Comparison of ENCODE assay signal across 9 cellular contexts in genomic region chrX:63657821-63658220, GRCh38.
DNase-seq lines count a peak whose midpoint lies in the region; TF ChIP-seq lines count a peak whose summit lies in the region.
"Had no signal": no experiment of that assay in that cellular context is flagged by ENCODE, and none has a peak within 500 bp of the region (broad histone marks: within the 10 kb centered on the region; RNA-seq: fewer than 3 reads in every experiment).

No MANE protein-coding gene starts in this region.

- no peaks in the 10 kb centered on the region for H3K9me3 ChIP-seq in right atrium auricular region
- H3K9me3 ChIP-seq in uterus: no peaks in the 10 kb centered on the region

- H3K27ac ChIP-seq in right atrium auricular region (peak overlapping the region; percentile 40 to 87), uterus (peak overlapping the region in 1 of 2 donors; percentile 14)
- H3K27ac ChIP-seq: WERI-Rb-1 had no signal

- TF ChIP-seq CTCF in astrocyte of the spinal cord (IDR thresholded peaks at IDR 0.05; ENCODE audit: low read depth, low read length): no peak
- TF ChIP-seq CTCF in right atrium auricular region (IDR thresholded peaks at IDR 0.05): no peak
- TF ChIP-seq CTCF in uterus (IDR thresholded peaks at IDR 0.05): no peak

- H3K4me1 ChIP-seq in right atrium auricular region: peaks cover 0 to 9% of the 10 kb centered on the region in 2 donors
- H3K4me1 ChIP-seq in uterus: no peaks in the 10 kb centered on the region

- intact Hi-C loops in uterus (cut with DNase I; ENCODE audit: low total_unique reads): no loop called here

- DNase-seq in HT-29 (ENCODE audit: low spot score) (peak; percentile 29), astrocyte of the spinal cord (ENCODE audit: low read depth, low spot score) (peak; percentile 76), right atrium auricular region (ENCODE audit: low spot score) (peak; percentile 76), uterus (peak; percentile 45 to 55), NCI-H1092 (lab: John Stamatoyannopoulos, UW) (no peak), COR-L47 (lab: John Stamatoyannopoulos, UW) (no peak), OCI-M1 (lab: John Stamatoyannopoulos, UW) (no peak)
- DNase-seq: activated naive CD4-positive, alpha-beta T cell treated with anti-CD3 and anti-CD28 coated beads, Interleukin-2, amount 10 ng/mL, durations not matched to agents 7 days and 5 days; WERI-Rb-1 had no signal

- H3K27me3 ChIP-seq in right atrium auricular region: no peaks in the 10 kb centered on the region
- no peaks in the 10 kb centered on the region for H3K27me3 ChIP-seq in uterus

- TF ChIP-seq POLR2A in uterus (IDR thresholded peaks at IDR 0.05): no peak

- in situ Hi-C loops in astrocyte of the spinal cord (cut with HindIII; ENCODE audit: low sequenced_read_pairs): no loop called here

- peaks cover 18% of the 10 kb centered on the region for H3K36me3 ChIP-seq in right atrium auricular region
- no peaks in the 10 kb centered on the region for H3K36me3 ChIP-seq in uterus

- H3K4me3 ChIP-seq in astrocyte of the spinal cord (ENCODE audit: low read depth, low read length) (no peak overlapping the region), right atrium auricular region (no peak overlapping the region), uterus (no peak overlapping the region)

Comparison
In these comparisons a context has a peak if more than half of its experiments do, and no peak if none do; other contexts are left out.
1. DNase-seq: peak in HT-29 (single experiment), astrocyte of the spinal cord (single experiment), right atrium auricular region (single experiment) and uterus (2 of 2); none in NCI-H1092 (single experiment), COR-L47 (single experiment) and OCI-M1 (single experiment).